Comparison of ENCODE assay signal across 19 cellular contexts in the genomic region with DNA sequence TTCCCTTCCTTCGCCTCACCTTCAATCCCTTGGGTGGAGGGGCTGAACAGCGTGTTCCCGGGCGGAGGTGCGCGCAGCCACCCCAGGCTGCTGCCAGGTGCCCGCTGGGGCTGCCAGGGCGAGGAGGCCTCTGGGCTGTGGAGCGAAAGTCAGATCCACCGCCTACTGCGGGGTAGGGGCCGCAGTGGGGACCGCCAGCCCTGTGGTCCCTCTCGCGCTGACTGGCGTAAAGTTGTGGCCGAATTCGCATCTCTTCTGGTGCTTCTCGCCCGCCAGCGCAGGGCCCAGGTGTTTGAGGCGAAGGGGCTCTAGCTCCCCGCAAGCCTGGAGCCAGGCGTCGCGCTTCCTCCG. TPM values are rescaled to one million over a fixed set of nuclear protein-coding genes. Genes with fewer than 3 reads are reported as not detected.
DNase-seq lines count a peak whose midpoint lies in the region; ATAC-seq and TF ChIP-seq lines count a peak whose summit lies in the region.
"Had no signal": no experiment of that assay in that cellular context is flagged by ENCODE, and none has a peak within 500 bp of the region (broad histone marks: within the 10 kb centered on the region; RNA-seq: fewer than 3 reads in every experiment).

No MANE protein-coding gene starts in this region.

- peak overlapping the region; percentile 94 for H3K23ac ChIP-seq in mesendoderm (ENCODE audit: low read length)

- peaks cover 99% of the 10 kb centered on the region for H3K27me3 Mint-ChIP-seq in activated T-cell treated with anti-CD3 and anti-CD28 coated beads, Interleukin-2, amount 50 U/mL, for 24 hours

- H3K27ac Mint-ChIP-seq in activated T-cell treated with anti-CD3 and anti-CD28 coated beads, Interleukin-2, amount 50 U/mL, for 24 hours = no peak overlapping the region
- H3K27ac Mint-ChIP-seq in stimulated activated effector memory CD8-positive, alpha-beta T cell treated with anti-CD3 and anti-CD28 coated beads, Interleukin-12 subunit alpha, Interleukin-12 subunit beta, amount 100 ng/mL, for 72 hours = no peak overlapping the region

- peak overlapping the region; percentile 25 for H3K4me3 Mint-ChIP-seq in activated T-cell treated with anti-CD3 and anti-CD28 coated beads, Interleukin-2, amount 50 U/mL, for 24 hours
- H3K4me3 Mint-ChIP-seq in stimulated activated effector memory CD8-positive, alpha-beta T cell treated with anti-CD3 and anti-CD28 coated beads, Interleukin-12 subunit alpha, Interleukin-12 subunit beta, amount 100 ng/mL, for 72 hours = peak overlapping the region; percentile 44

- H3K9me3 Mint-ChIP-seq in activated T-cell treated with anti-CD3 and anti-CD28 coated beads, Interleukin-2, amount 50 U/mL, for 24 hours = no peaks in the 10 kb centered on the region
- H3K9me3 Mint-ChIP-seq in stimulated activated effector memory CD8-positive, alpha-beta T cell treated with anti-CD3 and anti-CD28 coated beads, Interleukin-12 subunit alpha, Interleukin-12 subunit beta, amount 100 ng/mL, for 72 hours = no peaks in the 10 kb centered on the region

- no peak overlapping the region for H3K4me3 ChIP-seq in body of pancreas
- no peak overlapping the region for H3K4me3 ChIP-seq in mesendoderm (ENCODE audit: low read length)
- H3K4me3 ChIP-seq: BLaER1 treated with 17β-estradiol and CSF1 and Interleukin-3, amounts not matched to agents 10 nM and 100 nM; SJSA1 had no signal

- H3K79me1 ChIP-seq in mesendoderm (ENCODE audit: low read length) = no peaks in the 10 kb centered on the region

- no peak overlapping the region for H3K4me2 ChIP-seq in mesendoderm (ENCODE audit: low read length)
- H3K4me2 ChIP-seq: BLaER1 treated with 17β-estradiol and CSF1 and Interleukin-3, amounts not matched to agents 10 nM and 100 nM had no signal

- H3K18ac ChIP-seq in mesendoderm (ENCODE audit: low read length) = no peak overlapping the region

- H3K36me3 Mint-ChIP-seq in activated T-cell treated with anti-CD3 and anti-CD28 coated beads, Interleukin-2, amount 50 U/mL, for 24 hours (ENCODE audit: low read depth) = no peaks in the 10 kb centered on the region
- H3K36me3 Mint-ChIP-seq in stimulated activated effector memory CD8-positive, alpha-beta T cell treated with anti-CD3 and anti-CD28 coated beads, Interleukin-12 subunit alpha, Interleukin-12 subunit beta, amount 100 ng/mL, for 72 hours = no peaks in the 10 kb centered on the region

- no peak overlapping the region for H3K4ac ChIP-seq in mesendoderm (ENCODE audit: low read depth, low read length)

- H3K9me3 ChIP-seq in body of pancreas = no peaks in the 10 kb centered on the region
- H3K9me3 ChIP-seq: SJSA1 had no signal

- H2BK120ac ChIP-seq in mesendoderm (ENCODE audit: low read depth, low read length) = no peak overlapping the region

- 14% methylated on average over 16 to 27 of the region's 27 CpGs for WGBS in body of pancreas, 2 donors
- no CpG with 5 or more reads among the region's 27 CpGs for WGBS in mesendoderm (ENCODE audit: extremely low coverage, insufficient coverage, low lambda C conversion rate)

- ATAC-seq in body of pancreas = peak; percentile 35
- ATAC-seq in stimulated activated effector memory CD8-positive, alpha-beta T cell treated with anti-CD3 and anti-CD28 coated beads, Interleukin-12 subunit alpha, Interleukin-12 subunit beta, amount 100 ng/mL, for 72 hours = peak; percentile 31
- ATAC-seq in HG03108 (IDR thresholded peaks at IDR 0.05; ENCODE audit: unreplicated experiment) = no peak

- no peak overlapping the region for H3K56ac ChIP-seq in mesendoderm (ENCODE audit: low read length)

- peaks cover 15% of the 10 kb centered on the region for H3K4me1 Mint-ChIP-seq in activated T-cell treated with anti-CD3 and anti-CD28 coated beads, Interleukin-2, amount 50 U/mL, for 24 hours (ENCODE audit: low read depth)
- peaks cover 20% of the 10 kb centered on the region for H3K4me1 Mint-ChIP-seq in stimulated activated effector memory CD8-positive, alpha-beta T cell treated with anti-CD3 and anti-CD28 coated beads, Interleukin-12 subunit alpha, Interleukin-12 subunit beta, amount 100 ng/mL, for 72 hours

- no peak overlapping the region for H2BK15ac ChIP-seq in mesendoderm (replicated peaks; ENCODE audit: low read depth)

- no peak overlapping the region for H2BK5ac ChIP-seq in mesendoderm (ENCODE audit: low read length)

- TF ChIP-seq CTCF in body of pancreas (IDR thresholded peaks at IDR 0.05) = no peak

- H4K8ac ChIP-seq in mesendoderm (ENCODE audit: low read depth, low read length) = no peak overlapping the region

- H3K79me2 ChIP-seq in mesendoderm (ENCODE audit: control insufficient read depth, insufficient read depth, low read length) = no peaks in the 10 kb centered on the region

- no peak overlapping the region for H2AK5ac ChIP-seq in mesendoderm (ENCODE audit: low read length)

- no peak overlapping the region for H3K27ac ChIP-seq in body of pancreas
- H3K27ac ChIP-seq in mesendoderm (ENCODE audit: low read depth, low read length) = no peak overlapping the region
- H3K27ac ChIP-seq: BLaER1 treated with 17β-estradiol and CSF1 and Interleukin-3, amounts not matched to agents 10 nM and 100 nM; SJSA1 had no signal

- no peak for DNase-seq in activated T-cell treated with anti-CD3 and anti-CD28 coated beads, Interleukin-2, amount 50 U/mL, for 24 hours
- no peak for DNase-seq in activated T-cell treated with anti-CD3 and anti-CD28 coated beads, Interleukin-2, amount 50 U/mL, for 48 hours
- DNase-seq in body of pancreas (no peak), mesendoderm (no peak), NCI-H2107 (lab: John Stamatoyannopoulos, UW) (no peak), COLO829 (ENCODE audit: low spot score) (no peak)
- DNase-seq in stimulated activated effector memory CD8-positive, alpha-beta T cell treated with anti-CD3 and anti-CD28 coated beads, Interleukin-12 subunit alpha, Interleukin-12 subunit beta, amount 100 ng/mL, for 72 hours (ENCODE audit: low spot score in 2 of 2) = no peak
- DNase-seq: activated CD4-positive, alpha-beta T cell treated with anti-CD3 and anti-CD28 coated beads for 1 hour; effector CD4-positive, alpha-beta T cell; KG1; NCI-H2081 treated with DMSO at 0.1 percent for 48 hours; NCI-H69; OCI-M1; T1000 had no signal

- intact Hi-C loops in body of pancreas (cut with DNase I) = no loop called here

- TF ChIP-seq POLR2A in body of pancreas (IDR thresholded peaks at IDR 0.05) = no peak

- H3K9ac ChIP-seq in mesendoderm (ENCODE audit: low read length) = no peak overlapping the region
- H3K9ac ChIP-seq: BLaER1 treated with 17β-estradiol and CSF1 and Interleukin-3, amounts not matched to agents 10 nM and 100 nM had no signal

- no peak overlapping the region for H4K5ac ChIP-seq in mesendoderm (ENCODE audit: low read length)

- H3K27me3 ChIP-seq in body of pancreas = peaks cover 3 to 34% of the 10 kb centered on the region in 2 donors
- H3K27me3 ChIP-seq in mesendoderm (ENCODE audit: insufficient read depth, low read length, poor library complexity) = peaks cover 89% of the 10 kb centered on the region
- H3K27me3 ChIP-seq: SJSA1 had no signal

- peaks cover 13% of the 10 kb centered on the region for H3K4me1 ChIP-seq in body of pancreas
- no peaks in the 10 kb centered on the region for H3K4me1 ChIP-seq in mesendoderm (ENCODE audit: control insufficient read depth, low read depth, low read length)

- H3K36me3 ChIP-seq in body of pancreas (replicated peaks in 1 of 2; ENCODE audit: insufficient read depth in 1 of 2, low read depth in 2 of 2) = no peaks in the 10 kb centered on the region
- no peaks in the 10 kb centered on the region for H3K36me3 ChIP-seq in mesendoderm (ENCODE audit: control insufficient read depth, insufficient read depth, low read length)
- H3K36me3 ChIP-seq: BLaER1 treated with 17β-estradiol and CSF1 and Interleukin-3, amounts not matched to agents 10 nM and 100 nM had no signal

RNA-seq across cellular contexts. Expression of a gene that starts 6.9 kb away (rescaled TPM):
- not detected for total RNA-seq in body of pancreas
- polyA plus RNA-seq in mesendoderm (2013, experiment 1 of 2) = not detected
- not detected for polyA plus RNA-seq in mesendoderm (2013, experiment 2 of 2)
- total RNA-seq: A172 had no signal

RNA-seq across cellular contexts. Expression of a gene that starts 13.9 kb away (rescaled TPM):
- not detected for total RNA-seq in body of pancreas
- not detected for polyA plus RNA-seq in mesendoderm (2013, experiment 1 of 2)
- not detected for polyA plus RNA-seq in mesendoderm (2013, experiment 2 of 2)
- total RNA-seq: A172, H4, SJSA1 had no signal

RNA-seq across cellular contexts. Expression of a gene that starts 18.5 kb away (rescaled TPM):
- not detected for total RNA-seq in body of pancreas
- 0.01 TPM for polyA plus RNA-seq in mesendoderm (2013, experiment 1 of 2)
- polyA plus RNA-seq in mesendoderm (2013, experiment 2 of 2) = 0.04 TPM

RNA-seq across cellular contexts. Expression of a gene that starts 38.0 kb away (rescaled TPM):
- total RNA-seq in body of pancreas = not detected
- polyA plus RNA-seq in mesendoderm (2013, experiment 1 of 2) = not detected
- not detected for polyA plus RNA-seq in mesendoderm (2013, experiment 2 of 2)
- total RNA-seq: A172 had no signal

RNA-seq across cellular contexts. Expression of a gene that starts 46.8 kb away (rescaled TPM):
- not detected for total RNA-seq in body of pancreas
- not detected for polyA plus RNA-seq in mesendoderm (2013, experiment 1 of 2)
- not detected for polyA plus RNA-seq in mesendoderm (2013, experiment 2 of 2)
